Comparison of ENCODE assay signal across 17 cellular contexts in the genomic region with DNA sequence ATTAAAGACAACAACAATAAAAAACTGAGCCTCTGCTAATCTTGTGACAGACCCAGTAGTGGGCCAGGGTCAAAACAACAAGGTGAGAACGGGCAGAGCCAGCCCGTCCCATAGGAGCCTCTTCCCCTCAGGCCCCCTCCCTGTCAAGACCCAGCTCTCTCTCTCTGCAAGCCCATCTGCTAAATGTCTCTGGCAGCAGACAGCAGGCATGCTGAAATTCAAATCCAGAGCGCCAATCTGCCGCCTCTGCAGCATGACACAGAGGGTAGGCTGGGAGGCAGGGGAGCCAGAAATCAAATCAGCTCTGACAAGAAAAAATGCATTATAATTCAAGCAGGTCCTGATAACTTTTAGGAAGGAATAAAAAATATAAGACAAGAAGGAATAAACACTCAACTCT. TPM values are rescaled to one million over a fixed set of nuclear protein-coding genes. Genes with fewer than 3 reads are reported as not detected.
DNase-seq lines count a peak whose midpoint lies in the region; TF ChIP-seq lines count a peak whose summit lies in the region.
"Had no signal": no experiment of that assay in that cellular context is flagged by ENCODE, and none has a peak within 500 bp of the region (broad histone marks: within the 10 kb centered on the region; RNA-seq: fewer than 3 reads in every experiment).

No MANE protein-coding gene starts in this region.

- H3K4me2 ChIP-seq in SK-N-SH = peak overlapping the region; percentile 23; the same call in 1 of the 2 replicates

- H3K4me3 ChIP-seq in SK-N-SH (ENCODE audit: low read depth in 2 of 2, low read length in 1 of 2) = no peak overlapping the region
- H3K4me3 ChIP-seq: body of pancreas, gastrocnemius medialis, testis had no signal

- peak overlapping the region; percentile 4; the same call in 1 of the 2 replicates for H3K9ac ChIP-seq in SK-N-SH

- 6% methylated on average over 4 of the region's 4 CpGs for WGBS in SK-N-SH (ENCODE audit: low lambda C conversion rate)

- H3K27ac ChIP-seq in SK-N-SH (ENCODE audit: low read depth in 2 of 2, low read length in 1 of 2) = peak overlapping the region; percentile 25 to 75; a peak in 2 of 4 replicates
- H3K27ac ChIP-seq: 22Rv1, body of pancreas, gastrocnemius medialis, testis had no signal

- POLR2A ChIA-PET in SK-N-SH (lab: Yijun Ruan, JAX) = no interaction called here

- H4K20me1 ChIP-seq in SK-N-SH (ENCODE audit: insufficient read depth) = no peaks in the 10 kb centered on the region

- peaks cover 65% of the 10 kb centered on the region for H3K4me1 Mint-ChIP-seq in type B pancreatic cell (ENCODE audit: unreplicated experiment)

- H3K27me3 ChIP-seq in SK-N-SH (ENCODE audit: insufficient read depth) = no peaks in the 10 kb centered on the region
- H3K27me3 ChIP-seq: body of pancreas, gastrocnemius medialis, testis had no signal

- H3K36me3 ChIP-seq in SK-N-SH (replicated peaks in 1 of 2; ENCODE audit: control insufficient read depth in 1 of 2, insufficient read depth in 2 of 2, low read length in 1 of 2) = no peaks in the 10 kb centered on the region
- H3K36me3 ChIP-seq: gastrocnemius medialis had no signal

- H3K27me3 Mint-ChIP-seq in type B pancreatic cell = no peaks in the 10 kb centered on the region

- no peaks in the 10 kb centered on the region for H3K9me2 ChIP-seq in SK-N-SH

- no peak for TF ChIP-seq CTCF in SK-N-SH (IDR thresholded peaks at IDR 0.05)
- TF ChIP-seq CTCF in type B pancreatic cell (conservative IDR thresholded peaks at IDR 0.05) = no peak

- H3K4me1 ChIP-seq in SK-N-SH (ENCODE audit: control insufficient read depth in 1 of 2, insufficient read depth in 2 of 2, low read depth in 1 of 2, low read length in 1 of 2) = peaks cover 22 to 32% of the 10 kb centered on the region in 2 experiments; a peak in 3 of 4 replicates
- H3K4me1 ChIP-seq: gastrocnemius medialis had no signal

- H3K27ac Mint-ChIP-seq in type B pancreatic cell = peak overlapping the region; percentile 80
- H3K27ac Mint-ChIP-seq: activated T-helper 1 cell treated with anti-CD3 and anti-CD28 coated beads, Interleukin-12 subunit alpha, Interleukin-12 subunit beta, Interleukin-2, Interleukin-4 antibody, amounts not matched to agents 30 ng/mL and 10 ng/mL and 1 ng/mL, durations not matched to agents 14 hours and 24 hours and 36 hours had no signal

- H3F3A ChIP-seq in SK-N-SH (replicated peaks; ENCODE audit: insufficient read depth) = peaks cover 12% of the 10 kb centered on the region

- CTCF ChIA-PET in SK-N-SH (lab: Yijun Ruan, JAX) = interaction anchor here (1.1 to 2.7 kb wide), 2 partner anchors 10 to 15 kb away, joined by 5 to 14 read pairs; no protein-coding TSS in a partner anchor

- TF ChIP-seq EP300 in SK-N-SH (IDR thresholded peaks at IDR 0.05; ENCODE audit: borderline replicate concordance in 1 of 2, low read depth in 1 of 2, low read length in 1 of 2) = peak in 1 of 2 experiments; percentile 68; a peak in 1 of 4 replicates

- H3K36me3 Mint-ChIP-seq in type B pancreatic cell = no peaks in the 10 kb centered on the region

- peak overlapping the region; percentile 70; the same call in 1 of the 2 replicates for H2AFZ ChIP-seq in SK-N-SH (ENCODE audit: low read depth)

- no peaks in the 10 kb centered on the region for H3K9me3 ChIP-seq in SK-N-SH
- H3K9me3 ChIP-seq: body of pancreas, gastrocnemius medialis, testis had no signal

- peak; percentile 26; the same call in 1 of the 2 replicates for TF ChIP-seq RAD21 in SK-N-SH (IDR thresholded peaks at IDR 0.05; ENCODE audit: low read length)

- peak overlapping the region; percentile 71 for H3K4me3 Mint-ChIP-seq in type B pancreatic cell
- H3K4me3 Mint-ChIP-seq: activated T-helper 1 cell treated with anti-CD3 and anti-CD28 coated beads, Interleukin-12 subunit alpha, Interleukin-12 subunit beta, Interleukin-2, Interleukin-4 antibody, amounts not matched to agents 30 ng/mL and 10 ng/mL and 1 ng/mL, durations not matched to agents 14 hours and 24 hours and 36 hours; neural crest cell had no signal

- no peaks in the 10 kb centered on the region for H3K79me2 ChIP-seq in SK-N-SH (ENCODE audit: insufficient read depth)

- no peaks in the 10 kb centered on the region for H3K9me3 Mint-ChIP-seq in type B pancreatic cell
- H3K9me3 Mint-ChIP-seq: activated T-helper 1 cell treated with anti-CD3 and anti-CD28 coated beads, Interleukin-12 subunit alpha, Interleukin-12 subunit beta, Interleukin-2, Interleukin-4 antibody, amounts not matched to agents 30 ng/mL and 10 ng/mL and 1 ng/mL, durations not matched to agents 14 hours and 24 hours and 36 hours; neural crest cell had no signal

- DNase-seq in NCI-H1092 (lab: John Stamatoyannopoulos, UW) (peak; percentile 1), NCI-H1092 treated with DMSO at 0.1 percent for 48 hours (lab: John Stamatoyannopoulos, UW) (no peak), SK-N-SH (peak; percentile 85), islet precursor cell (peak; percentile 93), type B pancreatic cell (ENCODE audit: extremely low spot score, unreplicated experiment) (no peak), middle frontal gyrus (ENCODE audit: extremely low spot score, low spot score) (no peak), SW480 (ENCODE audit: low spot score) (no peak), activated T-cell treated with anti-CD3 and anti-CD28 coated beads for 4 hours (no peak)
- DNase-seq: activated CD4-positive, alpha-beta T cell treated with anti-CD3 and anti-CD28 coated beads for 48 hours; body of pancreas; effector memory CD4-positive, alpha-beta T cell; gastrocnemius medialis; NCI-H1105; testis had no signal

TF ChIP-seq in SK-N-SH, 30 proteins besides CTCF, POLR2A, EP300 and RAD21:
- 0 out of 2 replicates have a peak, but pooled peaks have one; percentile 59 for TF ChIP-seq FOXM1 (IDR thresholded peaks at IDR 0.05; ENCODE audit: low read depth)
- TF ChIP-seq, protein P1, sequence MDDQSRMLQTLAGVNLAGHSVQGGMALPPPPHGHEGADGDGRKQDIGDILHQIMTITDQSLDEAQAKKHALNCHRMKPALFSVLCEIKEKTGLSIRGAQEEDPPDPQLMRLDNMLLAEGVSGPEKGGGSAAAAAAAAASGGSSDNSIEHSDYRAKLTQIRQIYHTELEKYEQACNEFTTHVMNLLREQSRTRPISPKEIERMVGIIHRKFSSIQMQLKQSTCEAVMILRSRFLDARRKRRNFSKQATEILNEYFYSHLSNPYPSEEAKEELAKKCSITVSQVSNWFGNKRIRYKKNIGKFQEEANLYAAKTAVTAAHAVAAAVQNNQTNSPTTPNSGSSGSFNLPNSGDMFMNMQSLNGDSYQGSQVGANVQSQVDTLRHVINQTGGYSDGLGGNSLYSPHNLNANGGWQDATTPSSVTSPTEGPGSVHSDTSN (IDR thresholded peaks at IDR 0.05) = peak; percentile 86
- TF ChIP-seq TEAD4 (IDR thresholded peaks at IDR 0.05; ENCODE audit: borderline replicate concordance, insufficient read depth) = 0 out of 2 replicates have a peak, but pooled peaks have one; percentile 11
- TF ChIP-seq CHD2 (IDR thresholded peaks at IDR 0.05; ENCODE audit: low read length, partially characterized antibody) = peak; percentile 71
- peak; percentile 92 for TF ChIP-seq SIN3A (IDR thresholded peaks at IDR 0.05; ENCODE audit: borderline replicate concordance, low read depth, low read length)
- peak; percentile 85; the same call in 1 of the 2 replicates for TF ChIP-seq RCOR1 (IDR thresholded peaks at IDR 0.05; ENCODE audit: low read length)
- no peak; the same call in 1 of the 2 replicates for TF ChIP-seq JUND (IDR thresholded peaks at IDR 0.05)
- peak; percentile 89 for TF ChIP-seq TCF12 (IDR thresholded peaks at IDR 0.05)
- TF ChIP-seq EZH2phosphoT487 (IDR thresholded peaks at IDR 0.05; ENCODE audit: borderline replicate concordance, low read depth) = no peak
- peak; percentile 82; the same call in 1 of the 2 replicates for TF ChIP-seq MAX (IDR thresholded peaks at IDR 0.05; ENCODE audit: low read depth)
- TF ChIP-seq MXI1 (IDR thresholded peaks at IDR 0.05; ENCODE audit: low read depth, low read length) = peak; percentile 98
- peak; percentile 52; the same call in 1 of the 2 replicates for TF ChIP-seq POLR2AphosphoS5 (IDR thresholded peaks at IDR 0.05; ENCODE audit: low read depth, low read length)
- no peak for TF ChIP-seq REST (IDR thresholded peaks at IDR 0.05; ENCODE audit: low read depth, low read length)

RNA-seq across cellular contexts. Expression of gene METTL24, which starts 26.3 kb away (rescaled TPM):
- polyA plus RNA-seq in SK-N-SH (2012; rRNA removed) = not detected in 2 replicates
- not detected in 2 replicates for polyA plus RNA-seq in SK-N-SH (2012; cell fraction: cytosol; rRNA removed)
- polyA plus RNA-seq in SK-N-SH (2012; cell fraction: nucleus; rRNA removed) = not detected in 2 replicates
- total RNA-seq in type B pancreatic cell (ENCODE audit: low replicate concordance) = 2.0 and 10.0 TPM in 2 replicates
- total RNA-seq: activated T-helper 1 cell treated with anti-CD3 and anti-CD28 coated beads, Interleukin-12 subunit alpha, Interleukin-12 subunit beta, Interleukin-2, Interleukin-4 antibody, amounts not matched to agents 30 ng/mL and 10 ng/mL and 1 ng/mL, durations not matched to agents 14 hours and 24 hours and 36 hours; gastrocnemius medialis had no signal

Comparison
In these comparisons a context has a peak if more than half of its experiments do, and no peak if none do; other contexts are left out.
1. DNase-seq: peak in NCI-H1092 (single experiment), SK-N-SH (single experiment) and islet precursor cell (single experiment); none in NCI-H1092 treated with DMSO at 0.1 percent for 48 hours (single experiment), type B pancreatic cell (single experiment), middle frontal gyrus (single experiment), SW480 (single experiment) and activated T-cell treated with anti-CD3 and anti-CD28 coated beads for 4 hours (single experiment).